In genomic region chr5:176899296-176899891, GRCh38 we compare ENCODE assay signal across 12 cellular contexts. TPM values are rescaled to one million over a fixed set of nuclear protein-coding genes. Genes with fewer than 3 reads are reported as not detected.
DNase-seq lines count a peak whose midpoint lies in the region; ATAC-seq and TF ChIP-seq lines count a peak whose summit lies in the region.
"Had no signal": no experiment of that assay in that cellular context is flagged by ENCODE, and none has a peak within 500 bp of the region (broad histone marks: within the 10 kb centered on the region; RNA-seq: fewer than 3 reads in every experiment).

Gene HK3, minus strand, starts transcription at chr5:176899346. Its CDS starts 3,187 bp downstream, at chr5:176896159.

- intact Hi-C loops in lower lobe of right lung (cut with DNase I) = no loop called here
- intact Hi-C loops in transverse colon (cut with DNase I; ENCODE audit: low total_unique reads) = no loop called here
- intact Hi-C loops in vagina (cut with DNase I) = no loop called here

- peak within 1 kb of the TSS; percentile 59 for H3K27ac Mint-ChIP-seq in activated naive CD8-positive, alpha-beta T cell
- no peak within 1 kb of the TSS for H3K27ac Mint-ChIP-seq in activated naive CD8-positive, alpha-beta T cell treated with anti-CD3 and anti-CD28 coated beads, Interleukin-2, amount 50 U/mL, for 24 hours

- no peak for ATAC-seq in activated naive CD8-positive, alpha-beta T cell treated with anti-CD3 and anti-CD28 coated beads, Interleukin-2, amount 50 U/mL, for 24 hours
- ATAC-seq in lower lobe of right lung = peak; percentile 73 to 74
- ATAC-seq in thoracic aorta (ENCODE audit: insufficient number of reproducible peaks, low FRiP score, low read depth) = no peak
- no peak for ATAC-seq in HG02885 (IDR thresholded peaks at IDR 0.05; ENCODE audit: poor library complexity, unreplicated experiment)

- no peak within 1 kb of the TSS for H3K4me3 Mint-ChIP-seq in activated naive CD8-positive, alpha-beta T cell
- H3K4me3 Mint-ChIP-seq in activated naive CD8-positive, alpha-beta T cell treated with anti-CD3 and anti-CD28 coated beads, Interleukin-2, amount 50 U/mL, for 24 hours = no peak within 1 kb of the TSS

- no peaks in the 10 kb centered on the region for H3K27me3 ChIP-seq in lower lobe of right lung (ENCODE audit: low read depth)
- H3K27me3 ChIP-seq in thoracic aorta (replicated peaks; ENCODE audit: insufficient read depth) = no peaks in the 10 kb centered on the region
- no peaks in the 10 kb centered on the region for H3K27me3 ChIP-seq in transverse colon
- H3K27me3 ChIP-seq in vagina = no peaks in the 10 kb centered on the region
- H3K27me3 ChIP-seq: breast epithelium had no signal

- H3K27ac ChIP-seq in lower lobe of right lung (peak within 1 kb of the TSS; percentile 71), thoracic aorta (no peak within 1 kb of the TSS), transverse colon (no peak within 1 kb of the TSS), vagina (no peak within 1 kb of the TSS)
- H3K27ac ChIP-seq: breast epithelium had no signal

- TF ChIP-seq EP300 in transverse colon (IDR thresholded peaks at IDR 0.05; ENCODE audit: low read depth) = no peak

- WGBS in transverse colon (ENCODE audit: low coverage in 1 of 2), 2 donors = 68 to 80% methylated on average over 4 to 8 of the region's 9 CpGs

- peaks cover 34% of the 10 kb centered on the region for H3K4me1 Mint-ChIP-seq in activated naive CD8-positive, alpha-beta T cell (ENCODE audit: low read depth)
- H3K4me1 Mint-ChIP-seq in activated naive CD8-positive, alpha-beta T cell treated with anti-CD3 and anti-CD28 coated beads, Interleukin-2, amount 50 U/mL, for 24 hours = peaks cover 50% of the 10 kb centered on the region

- no peaks in the 10 kb centered on the region for H3K9me3 ChIP-seq in lower lobe of right lung
- no peaks in the 10 kb centered on the region for H3K9me3 ChIP-seq in thoracic aorta
- H3K9me3 ChIP-seq in transverse colon = no peaks in the 10 kb centered on the region
- no peaks in the 10 kb centered on the region for H3K9me3 ChIP-seq in vagina
- H3K9me3 ChIP-seq: breast epithelium had no signal

- in situ Hi-C loops in transverse colon (cut with MboI; ENCODE audit: low pct_ligation_motif_present in 1 of 4, low pct_unique_long_range_greater_than_20kb in 1 of 4, low sequenced_read_pairs in 3 of 4) = no loop called here

- peaks cover 4% of the 10 kb centered on the region for H3K27me3 Mint-ChIP-seq in activated naive CD8-positive, alpha-beta T cell
- H3K27me3 Mint-ChIP-seq in activated naive CD8-positive, alpha-beta T cell treated with anti-CD3 and anti-CD28 coated beads, Interleukin-2, amount 50 U/mL, for 24 hours = peaks cover 4% of the 10 kb centered on the region

- TF ChIP-seq CTCF in lower lobe of right lung (IDR thresholded peaks at IDR 0.05) = no peak
- TF ChIP-seq CTCF in thoracic aorta (IDR thresholded peaks at IDR 0.05) = no peak
- no peak for TF ChIP-seq CTCF in transverse colon (IDR thresholded peaks at IDR 0.05)
- TF ChIP-seq CTCF in vagina (IDR thresholded peaks at IDR 0.05) = no peak

- H3K4me3 ChIP-seq in lower lobe of right lung (peak within 1 kb of the TSS; percentile 43), thoracic aorta (peak within 1 kb of the TSS; percentile 42), transverse colon (peak within 1 kb of the TSS in 1 of 4 donors; percentile 22), vagina (no peak within 1 kb of the TSS)

- H3K36me3 Mint-ChIP-seq in activated naive CD8-positive, alpha-beta T cell = peaks cover 7% of the 10 kb centered on the region
- H3K36me3 Mint-ChIP-seq in activated naive CD8-positive, alpha-beta T cell treated with anti-CD3 and anti-CD28 coated beads, Interleukin-2, amount 50 U/mL, for 24 hours (ENCODE audit: low read depth) = peaks cover 26% of the 10 kb centered on the region

- TF ChIP-seq POLR2A in transverse colon (IDR thresholded peaks at IDR 0.05) (no peak), vagina (IDR thresholded peaks at IDR 0.05) (no peak)

- H3K36me3 ChIP-seq in lower lobe of right lung (peaks cover 24% of the 10 kb centered on the region), thoracic aorta (peaks cover 10% of the 10 kb centered on the region), transverse colon (peaks cover 0 to 9% (median 3%) of the 10 kb centered on the region in 4 donors), vagina (peaks cover 0 to 8% of the 10 kb centered on the region in 2 donors)
- H3K36me3 ChIP-seq: breast epithelium had no signal

- H3K4me1 ChIP-seq in lower lobe of right lung (peaks cover 54% of the 10 kb centered on the region), thoracic aorta (ENCODE audit: control insufficient read depth in 1 of 2, low read depth in 2 of 2) (no peaks in the 10 kb centered on the region), transverse colon (no peaks in the 10 kb centered on the region), vagina (no peaks in the 10 kb centered on the region)
- H3K4me1 ChIP-seq: breast epithelium had no signal

- no peaks in the 10 kb centered on the region for H3K9me3 Mint-ChIP-seq in activated naive CD8-positive, alpha-beta T cell (ENCODE audit: low read depth)
- H3K9me3 Mint-ChIP-seq in activated naive CD8-positive, alpha-beta T cell treated with anti-CD3 and anti-CD28 coated beads, Interleukin-2, amount 50 U/mL, for 24 hours = no peaks in the 10 kb centered on the region

- no peak for DNase-seq in activated naive CD8-positive, alpha-beta T cell treated with anti-CD3 and anti-CD28 coated beads, Interleukin-2, amount 50 U/mL, for 24 hours
- DNase-seq in activated CD8-positive, alpha-beta memory T cell treated with anti-CD3 and anti-CD28 coated beads, Interleukin-2, amount 50 U/mL, for 48 hours = peak; percentile 49
- DNase-seq in lower lobe of right lung (no peak), thoracic aorta (ENCODE audit: low spot score) (no peak), transverse colon (no peak), vagina (ENCODE audit: extremely low spot score in 2 of 2) (no peak)
- DNase-seq: mammary epithelial cell, NCI-H2171 had no signal

RNA-seq across cellular contexts. Expression of gene HK3, which starts in this region (rescaled TPM):
- 61.2 TPM for total RNA-seq in lower lobe of right lung
- 10 to 100 TPM in 1 of 2 donors, 1 to 10 TPM in 1; 9.0 to 26.1 TPM for total RNA-seq in thoracic aorta
- 1 to 10 TPM; 2.6 to 6.0 (median 4.7) TPM for total RNA-seq in transverse colon
- 7.4 TPM for total RNA-seq in vagina
- total RNA-seq: mammary epithelial cell, RPMI7951 had no signal

Comparison
In these comparisons a context has a peak if more than half of its experiments do, and no peak if none do; other contexts are left out.
1. ATAC-seq: peak in lower lobe of right lung (2 of 2); none in activated naive CD8-positive, alpha-beta T cell treated with anti-CD3 and anti-CD28 coated beads, Interleukin-2, amount 50 U/mL, for 24 hours (single experiment), thoracic aorta (single experiment) and HG02885 (single experiment).
2. H3K4me3 ChIP-seq: peak in lower lobe of right lung (single experiment) and thoracic aorta (single experiment); none in vagina (0 of 2).